Comparison of ENCODE assay signal across 16 cellular contexts in the genomic region with DNA sequence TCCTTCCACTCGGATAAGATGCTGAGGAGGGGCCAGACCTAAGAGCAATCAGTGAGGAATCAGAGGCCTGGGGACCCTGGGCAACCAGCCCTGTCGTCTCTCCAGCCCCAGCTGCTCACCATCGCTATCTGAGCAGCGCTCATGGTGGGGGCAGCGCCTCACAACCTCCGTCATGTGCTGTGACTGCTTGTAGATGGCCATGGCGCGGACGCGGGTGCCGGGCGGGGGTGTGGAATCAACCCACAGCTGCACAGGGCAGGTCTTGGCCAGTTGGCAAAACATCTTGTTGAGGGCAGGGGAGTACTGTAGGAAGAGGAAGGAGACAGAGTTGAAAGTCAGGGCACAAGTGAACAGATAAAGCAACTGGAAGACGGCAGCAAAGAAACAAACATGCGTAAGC. TPM values are rescaled to one million over a fixed set of nuclear protein-coding genes. Genes with fewer than 3 reads are reported as not detected.
DNase-seq lines count a peak whose midpoint lies in the region; ATAC-seq, FAIRE-seq and TF ChIP-seq lines count a peak whose summit lies in the region.
"Had no signal": no experiment of that assay in that cellular context is flagged by ENCODE, and none has a peak within 500 bp of the region (broad histone marks: within the 10 kb centered on the region; RNA-seq: fewer than 3 reads in every experiment).

No MANE protein-coding gene starts in this region.

- H3K4me3 Mint-ChIP-seq in GM23338 (peak overlapping the region; percentile 25; the same call in 1 of the 3 replicates), astrocyte (ENCODE audit: unreplicated experiment) (peak overlapping the region; percentile 31)
- H3K4me3 Mint-ChIP-seq: CD4-positive, CD25-positive, alpha-beta regulatory T cell; IgD-negative memory B cell had no signal

- H3K4me1 ChIP-seq in GM23338 (ENCODE audit: insufficient read depth) (peaks cover 34% of the 10 kb centered on the region), astrocyte (ENCODE audit: insufficient read depth, low read length) (peaks cover 5% of the 10 kb centered on the region)
- H3K4me1 ChIP-seq: BLaER1 treated with 17β-estradiol and CSF1 and Interleukin-3, amounts not matched to agents 10 nM and 100 nM had no signal

- H3K9me3 ChIP-seq in astrocyte (ENCODE audit: insufficient read depth, low read depth, low read length) = peaks cover 8% of the 10 kb centered on the region

- H3K27ac ChIP-seq in GM23338 (ENCODE audit: low read depth) = peak overlapping the region; percentile 74; the same call in 1 of the 2 replicates
- no peak overlapping the region for H3K27ac ChIP-seq in astrocyte (ENCODE audit: low read depth, low read length)
- H3K27ac ChIP-seq: BLaER1 treated with 17β-estradiol and CSF1 and Interleukin-3, amounts not matched to agents 10 nM and 100 nM; KMS-11 had no signal

- H3K36me3 Mint-ChIP-seq in GM23338 (ENCODE audit: low read depth) = peaks cover 65% of the 10 kb centered on the region
- H3K36me3 Mint-ChIP-seq in astrocyte (ENCODE audit: low read depth, unreplicated experiment) = peaks cover 30% of the 10 kb centered on the region

- H3F3A ChIP-seq in GM23338 (replicated peaks; ENCODE audit: low read depth) = peaks cover 37% of the 10 kb centered on the region

- H3K27ac Mint-ChIP-seq in GM23338 = peak overlapping the region; percentile 86; the same call in 1 of the 2 replicates
- no peak overlapping the region for H3K27ac Mint-ChIP-seq in astrocyte (ENCODE audit: unreplicated experiment)

- no peak overlapping the region for H3K4me2 ChIP-seq in GM23338
- H3K4me2 ChIP-seq in astrocyte (ENCODE audit: low read length) = no peak overlapping the region
- H3K4me2 ChIP-seq: BLaER1 treated with 17β-estradiol and CSF1 and Interleukin-3, amounts not matched to agents 10 nM and 100 nM; KMS-11 had no signal

- H3K4me3 ChIP-seq in GM23338 = no peak overlapping the region
- no peak overlapping the region for H3K4me3 ChIP-seq in astrocyte (ENCODE audit: insufficient read depth, low read depth, low read length)
- H3K4me3 ChIP-seq: BLaER1 treated with 17β-estradiol and CSF1 and Interleukin-3, amounts not matched to agents 10 nM and 100 nM had no signal

- FAIRE-seq in astrocyte (lab: Jason Lieb, UNC) = no peak
- FAIRE-seq: GM12891, H54 had no signal

- no peaks in the 10 kb centered on the region for H3K9me2 ChIP-seq in GM23338 (ENCODE audit: insufficient read depth)

- no peak for TF ChIP-seq CTCF in GM23338 (conservative IDR thresholded peaks at IDR 0.05; ENCODE audit: low read depth in 2 of 2)
- no peak for TF ChIP-seq CTCF in astrocyte (IDR thresholded peaks at IDR 0.05; ENCODE audit: insufficient read depth, low read depth, low read length)

- H3K9ac ChIP-seq in astrocyte (ENCODE audit: low read length) = no peak overlapping the region
- H3K9ac ChIP-seq: BLaER1 treated with 17β-estradiol and CSF1 and Interleukin-3, amounts not matched to agents 10 nM and 100 nM; KMS-11 had no signal

- H3K79me2 ChIP-seq in GM23338 (replicated peaks; ENCODE audit: insufficient read depth) (peaks cover 27% of the 10 kb centered on the region), astrocyte (ENCODE audit: insufficient read depth, low read length) (peaks cover 16% of the 10 kb centered on the region)

- peak; percentile 3 for DNase-seq in AG20443 (ENCODE audit: low spot score)
- no peak for DNase-seq in GM23338 (ENCODE audit: low spot score)
- DNase-seq in astrocyte (ENCODE audit: low read depth) = no peak
- DNase-seq in head of caudate nucleus = no peak
- DNase-seq in amniotic stem cell (lab: John Stamatoyannopoulos, UW) = no peak
- DNase-seq: 8988T; CD4-positive, CD25-positive, alpha-beta regulatory T cell; DMS79 had no signal

- H3K4me1 Mint-ChIP-seq in GM23338 (peaks cover 45% of the 10 kb centered on the region), astrocyte (ENCODE audit: low read depth, unreplicated experiment) (peaks cover 19% of the 10 kb centered on the region)

- intact Hi-C loops in head of caudate nucleus (cut with DNase I) = no loop called here

- H3K9me3 Mint-ChIP-seq in GM23338 (peaks cover 9% of the 10 kb centered on the region), astrocyte (ENCODE audit: unreplicated experiment) (peaks cover 3% of the 10 kb centered on the region)

- H3K27me3 ChIP-seq in GM23338 (ENCODE audit: insufficient read depth) (no peaks in the 10 kb centered on the region), astrocyte (ENCODE audit: insufficient read depth, low read length) (no peaks in the 10 kb centered on the region)
- H3K27me3 ChIP-seq: BLaER1 treated with 17β-estradiol and CSF1 and Interleukin-3, amounts not matched to agents 10 nM and 100 nM had no signal

- H4K20me1 ChIP-seq in GM23338 (replicated peaks; ENCODE audit: insufficient read depth) = peaks cover 3% of the 10 kb centered on the region
- peaks cover 15% of the 10 kb centered on the region for H4K20me1 ChIP-seq in astrocyte (ENCODE audit: insufficient read depth, low read length)

- H3K36me3 ChIP-seq in GM23338 (ENCODE audit: insufficient read depth) = peaks cover 50% of the 10 kb centered on the region
- H3K36me3 ChIP-seq in astrocyte (ENCODE audit: insufficient read depth, low read length) = peaks cover 23% of the 10 kb centered on the region

- ATAC-seq in GM23338 (no peak), GM21619 (IDR thresholded peaks at IDR 0.05; ENCODE audit: unreplicated experiment) (no peak)

- H3K27me3 Mint-ChIP-seq in GM23338 (ENCODE audit: insufficient read depth, low read depth, poor library complexity) = peaks cover 17% of the 10 kb centered on the region
- H3K27me3 Mint-ChIP-seq in astrocyte (ENCODE audit: low read depth, unreplicated experiment) = no peaks in the 10 kb centered on the region
- H3K27me3 Mint-ChIP-seq: CD4-positive, CD25-positive, alpha-beta regulatory T cell; IgD-negative memory B cell had no signal

- no peak overlapping the region for H2AFZ ChIP-seq in GM23338
- H2AFZ ChIP-seq in astrocyte (ENCODE audit: low read depth, low read length) = no peak overlapping the region

TF ChIP-seq in GM23338, 12 proteins besides CTCF, POLR2A, EP300 and RAD21 (continues in another document):
- TF ChIP-seq EZH2 (IDR thresholded peaks at IDR 0.05; ENCODE audit: low read depth, unreplicated experiment) (no peak), STAT1 (IDR thresholded peaks at IDR 0.05; ENCODE audit: unreplicated experiment) (no peak), CREB1 (CRISPR knock-in tag; IDR thresholded peaks at IDR 0.05; ENCODE audit: low read depth) (no peak), ZNF114 (CRISPR knock-in tag; IDR thresholded peaks at IDR 0.05) (no peak)

RNA-seq across cellular contexts. Expression of a gene that starts 12.4 kb away (rescaled TPM):
- 154 and 178 TPM in 2 replicates for total RNA-seq in GM23338 (2014; rRNA removed; shearing (Covaris generic))
- 119 and 138 TPM in 2 replicates for polyA plus RNA-seq in GM23338 (2016; fragmentation: Nextera tagmentation; extraction: Ambion mirVana)
- total RNA-seq in astrocyte = 94.4 and 100 TPM in 2 replicates

RNA-seq across cellular contexts. Expression of a gene that starts 13.3 kb away (rescaled TPM):
- 27.1 and 28.1 TPM in 2 replicates for total RNA-seq in GM23338 (2014; rRNA removed; shearing (Covaris generic))
- 33.3 and 33.5 TPM in 2 replicates for polyA plus RNA-seq in GM23338 (2016; fragmentation: Nextera tagmentation; extraction: Ambion mirVana)
- 14.2 and 15.1 TPM in 2 replicates for total RNA-seq in astrocyte

RNA-seq across cellular contexts. Expression of a gene that starts 24.2 kb away (rescaled TPM):
- total RNA-seq in GM23338 (2014; rRNA removed; shearing (Covaris generic)) = 11.2 and 14.9 TPM in 2 replicates
- 33.1 and 35.3 TPM in 2 replicates for polyA plus RNA-seq in GM23338 (2016; fragmentation: Nextera tagmentation; extraction: Ambion mirVana)
- total RNA-seq in astrocyte = 0.65 and 0.89 TPM in 2 replicates
- total RNA-seq: CD4-positive, CD25-positive, alpha-beta regulatory T cell; G401; HT-29 had no signal
- polyA plus RNA-seq: CD4-positive, CD25-positive, alpha-beta regulatory T cell; IgD-negative memory B cell had no signal

RNA-seq across cellular contexts. Expression of a gene that starts 30.1 kb away (rescaled TPM):
- total RNA-seq in GM23338 (2014; rRNA removed; shearing (Covaris generic)) = 7.7 and 11.5 TPM in 2 replicates
- 4.2 and 4.5 TPM in 2 replicates for polyA plus RNA-seq in GM23338 (2016; fragmentation: Nextera tagmentation; extraction: Ambion mirVana)
- 7.0 and 7.6 TPM in 2 replicates for total RNA-seq in astrocyte
- total RNA-seq: CD4-positive, CD25-positive, alpha-beta regulatory T cell; HT-29 had no signal
- polyA plus RNA-seq: CD4-positive, CD25-positive, alpha-beta regulatory T cell; IgD-negative memory B cell had no signal

RNA-seq across cellular contexts. Expression of a gene that starts 42.6 kb away (rescaled TPM):
- total RNA-seq in GM23338 (2014; rRNA removed; shearing (Covaris generic)) = 0.16 and 0.38 TPM in 2 replicates
- polyA plus RNA-seq in GM23338 (2016; fragmentation: Nextera tagmentation; extraction: Ambion mirVana) = not detected in 2 replicates
- total RNA-seq in astrocyte = 0.11 and 0.34 TPM in 2 replicates
- total RNA-seq: CD4-positive, CD25-positive, alpha-beta regulatory T cell; HT-29 had no signal
- polyA plus RNA-seq: CD4-positive, CD25-positive, alpha-beta regulatory T cell; IgD-negative memory B cell had no signal
